Comparison of ENCODE assay signal across 10 cellular contexts in the genomic region with DNA sequence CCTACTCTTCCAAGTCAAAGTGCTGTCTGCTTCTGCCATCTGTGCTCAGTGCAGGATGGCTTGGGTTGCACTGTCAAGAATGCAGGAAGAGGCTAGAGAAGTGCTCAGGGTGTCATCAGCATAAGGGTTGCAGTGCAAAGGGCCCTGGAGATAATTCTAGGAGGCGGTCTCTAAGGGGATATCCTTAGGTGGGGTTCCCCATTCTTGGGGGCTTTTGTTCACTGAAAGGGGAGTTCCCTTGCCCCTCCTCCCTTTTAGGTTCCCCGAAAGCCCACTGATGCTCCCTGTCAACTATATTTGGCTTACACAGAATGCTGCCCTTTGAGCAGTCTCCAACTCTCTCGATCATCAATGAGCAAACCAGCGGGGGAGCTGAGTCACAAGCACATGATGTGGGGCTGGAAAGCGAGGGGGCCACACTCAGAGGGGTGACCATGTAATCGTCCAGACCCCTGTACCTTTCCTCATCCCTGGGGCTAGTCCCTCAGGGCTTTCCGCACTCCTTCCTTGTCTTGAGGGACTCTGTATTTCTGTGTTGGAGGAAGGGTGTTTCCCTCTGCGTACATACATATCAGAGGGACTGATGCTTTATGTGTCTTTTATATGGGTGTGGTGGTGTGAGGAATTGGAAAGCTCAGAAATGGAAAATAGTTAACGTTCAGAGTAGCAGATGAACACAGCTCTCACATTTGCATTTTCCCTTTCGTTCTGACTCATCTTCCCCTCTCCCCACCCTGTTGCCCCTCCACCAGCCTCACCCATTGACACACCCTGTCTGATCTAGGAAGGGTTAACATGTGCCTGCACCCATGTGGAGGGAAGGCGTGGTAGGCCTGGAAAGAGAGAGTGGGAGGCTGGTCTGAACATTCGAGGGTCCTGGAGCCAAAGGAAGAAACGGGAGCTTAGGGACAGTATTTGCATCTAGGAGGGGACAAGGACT. TPM values are rescaled to one million over a fixed set of nuclear protein-coding genes. Genes with fewer than 3 reads are reported as not detected.
DNase-seq lines count a peak whose midpoint lies in the region; ATAC-seq and TF ChIP-seq lines count a peak whose summit lies in the region.
"Had no signal": no experiment of that assay in that cellular context is flagged by ENCODE, and none has a peak within 500 bp of the region (broad histone marks: within the 10 kb centered on the region; RNA-seq: fewer than 3 reads in every experiment).

No MANE protein-coding gene starts in this region.

- H3K4me1 ChIP-seq in mucosa of descending colon (ENCODE audit: low read depth) (peaks cover 9% of the 10 kb centered on the region), A673 (ENCODE audit: insufficient read depth, low read length, poor library complexity, severe bottlenecking) (no peaks in the 10 kb centered on the region), upper lobe of left lung (peaks cover 7 to 11% (median 8%) of the 10 kb centered on the region in 4 donors)

- peaks cover 14% of the 10 kb centered on the region for H3K27me3 ChIP-seq in A673 (replicated peaks; ENCODE audit: insufficient read depth, low read depth, low read length, poor library complexity)
- H3K27me3 ChIP-seq in upper lobe of left lung: no peaks in the 10 kb centered on the region
- H3K27me3 ChIP-seq: suprapubic skin had no signal

- H3K36me3 ChIP-seq in mucosa of descending colon (ENCODE audit: low read depth) (no peaks in the 10 kb centered on the region), A673 (ENCODE audit: insufficient read depth, low read length, poor library complexity, severe bottlenecking) (no peaks in the 10 kb centered on the region), upper lobe of left lung (no peaks in the 10 kb centered on the region)
- H3K36me3 ChIP-seq: suprapubic skin had no signal

- H3K4me3 ChIP-seq in GM12864 (ENCODE audit: low read depth, low read length): peak overlapping the region; percentile 42
- no peak overlapping the region for H3K4me3 ChIP-seq in mucosa of descending colon
- H3K4me3 ChIP-seq in A673 (ENCODE audit: low read depth, low read length, poor library complexity, severe bottlenecking): no peak overlapping the region
- H3K4me3 ChIP-seq in upper lobe of left lung: no peak overlapping the region
- H3K4me3 ChIP-seq: suprapubic skin had no signal

- TF ChIP-seq POLR2A in upper lobe of left lung (IDR thresholded peaks at IDR 0.05): no peak

- no peak overlapping the region for H3K4me3 Mint-ChIP-seq in osteocyte (ENCODE audit: unreplicated experiment)

- no TSS peak for BruUV-seq in A673 (replicated peaks; lab: Mats Ljungman, UMichigan)

- no peak overlapping the region for H3K27ac Mint-ChIP-seq in osteocyte (ENCODE audit: unreplicated experiment)

- H3K9me3 Mint-ChIP-seq in osteocyte (ENCODE audit: unreplicated experiment): no peaks in the 10 kb centered on the region

- intact Hi-C loops in mucosa of descending colon (cut with DNase I, micrococcal nuclease): no loop called here
- intact Hi-C loops in A673 (cut with micrococcal nuclease; ENCODE audit: unreplicated experiment): no loop called here

- H3K9me3 ChIP-seq in mucosa of descending colon: no peaks in the 10 kb centered on the region
- H3K9me3 ChIP-seq in A673 (ENCODE audit: low read depth, low read length, poor library complexity, severe bottlenecking): no peaks in the 10 kb centered on the region
- no peaks in the 10 kb centered on the region for H3K9me3 ChIP-seq in upper lobe of left lung
- H3K9me3 ChIP-seq: suprapubic skin had no signal

- ATAC-seq in GM21528 (IDR thresholded peaks at IDR 0.05; ENCODE audit: low FRiP score, unreplicated experiment) (peak; percentile 20), mucosa of descending colon (peak; percentile 16), upper lobe of left lung (ENCODE audit: low FRiP score in 2 of 2) (no peak)
- peak; percentile 48 to 58 for ATAC-seq in activated CD4-positive, CD25-positive, alpha-beta regulatory T cell treated with anti-CD3 and anti-CD28 coated beads, Interleukin-2, amount 50 U/mL, for 24 hours

- POLR2A ChIA-PET in A673 (lab: Charles Lee; ENCODE audit: low non-redundant PET): no interaction called here

- H3K27me3 Mint-ChIP-seq in osteocyte (ENCODE audit: unreplicated experiment): no peaks in the 10 kb centered on the region

- WGBS in upper lobe of left lung, 2 donors: 64 to 66% methylated on average over 12 to 13 of the region's 13 CpGs

- H3K36me3 Mint-ChIP-seq in osteocyte (ENCODE audit: unreplicated experiment): no peaks in the 10 kb centered on the region

- CTCF ChIA-PET in A673 (lab: Charles Lee): no interaction called here

- no peak for TF ChIP-seq CTCF in GM12864 (IDR thresholded peaks at IDR 0.05; ENCODE audit: low read depth, low read length, missing control alignments)
- TF ChIP-seq CTCF in mucosa of descending colon (IDR thresholded peaks at IDR 0.05): no peak
- no peak for TF ChIP-seq CTCF in A673 (conservative IDR thresholded peaks at IDR 0.05; ENCODE audit: low read depth, low read length)
- no peak for TF ChIP-seq CTCF in upper lobe of left lung (IDR thresholded peaks at IDR 0.05)
- no peak for TF ChIP-seq CTCF in osteocyte (IDR thresholded peaks at IDR 0.05)

- peaks cover 8% of the 10 kb centered on the region for H3K4me1 Mint-ChIP-seq in osteocyte (ENCODE audit: unreplicated experiment)

- no peak overlapping the region for H3K27ac ChIP-seq in A673 (ENCODE audit: low read depth, low read length, poor library complexity, severe bottlenecking)
- no peak overlapping the region for H3K27ac ChIP-seq in upper lobe of left lung
- H3K27ac ChIP-seq: suprapubic skin had no signal

- DNase-seq in GM12864 (ENCODE audit: low read depth): peak; percentile 88
- no peak for DNase-seq in mucosa of descending colon
- DNase-seq in A673 (ENCODE audit: low spot score): no peak
- no peak for DNase-seq in NCI-H1048 (lab: John Stamatoyannopoulos, UW)
- no peak for DNase-seq in upper lobe of left lung
- DNase-seq in osteocyte (ENCODE audit: extremely low spot score, unreplicated experiment): no peak
- DNase-seq: KG1 had no signal

- TF ChIP-seq EP300 in upper lobe of left lung (IDR thresholded peaks at IDR 0.05): no peak

RNA-seq across cellular contexts. Expression of gene ZBTB32, which starts 6.7 kb away (rescaled TPM):
- total RNA-seq in mucosa of descending colon: under 1 TPM in 1 of 3 donors, not detected in 2; 0.27 TPM
- not detected in 2 replicates for total RNA-seq in A673 (2021)
- total RNA-seq in upper lobe of left lung: under 1 TPM in 3 of 6 donors, not detected in 3; 0.20 to 0.55 (median 0.30) TPM
- not detected in 2 replicates for total RNA-seq in osteocyte
- total RNA-seq: suprapubic skin had no signal

RNA-seq across cellular contexts. Expression of gene KMT2B, which starts 6.7 kb away (rescaled TPM):
- total RNA-seq in mucosa of descending colon: 10 to 100 TPM; 35.9 to 49.2 (median 37.5) TPM
- 49.1 and 51.0 TPM in 2 replicates for total RNA-seq in A673 (2021)
- total RNA-seq in upper lobe of left lung: 10 to 100 TPM; 23.3 to 70.2 (median 37.3) TPM
- 45.1 and 45.3 TPM in 2 replicates for total RNA-seq in osteocyte

RNA-seq across cellular contexts. Expression of gene IGFLR1, which starts 31.2 kb away (rescaled TPM):
- total RNA-seq in mucosa of descending colon (10 to 100 TPM in 1 of 3 donors, 1 to 10 TPM in 2; 5.3 to 14.6 (median 8.2) TPM), A673 (2021) (4.9 and 5.8 TPM in 2 replicates), upper lobe of left lung (10 to 100 TPM in 5 of 6 donors, 1 to 10 TPM in 1; 6.4 to 28.4 (median 18.8) TPM), osteocyte (2.3 and 3.1 TPM in 2 replicates)

RNA-seq across cellular contexts. Expression of gene U2AF1L4, which starts 34.2 kb away (rescaled TPM):
- total RNA-seq in mucosa of descending colon (10 to 100 TPM; 19.7 to 32.4 (median 32.1) TPM), A673 (2021) (20.4 and 21.0 TPM in 2 replicates), upper lobe of left lung (100 to 1,000 TPM in 1 of 6 donors, 10 to 100 TPM in 4, 1 to 10 TPM in 1; 8.5 to 157 (median 22.0) TPM), osteocyte (35.9 and 44.9 TPM in 2 replicates)

RNA-seq across cellular contexts. Expression of gene PSENEN, which starts 34.4 kb away (rescaled TPM):
- 10 to 100 TPM; 56.7 to 92.1 (median 90.2) TPM for total RNA-seq in mucosa of descending colon
- total RNA-seq in A673 (2021): 58.8 and 67.7 TPM in 2 replicates
- total RNA-seq in upper lobe of left lung: 10 to 100 TPM; 43.4 to 60.9 (median 54.5) TPM
- 71.4 and 72.6 TPM in 2 replicates for total RNA-seq in osteocyte

Comparison
In these comparisons a context has a peak if more than half of its experiments do, and no peak if none do; other contexts are left out.
1. ATAC-seq: peak in GM21528 (single experiment), activated CD4-positive, CD25-positive, alpha-beta regulatory T cell treated with anti-CD3 and anti-CD28 coated beads, Interleukin-2, amount 50 U/mL, for 24 hours (2 of 2) and mucosa of descending colon (single experiment); none in upper lobe of left lung (0 of 2).